ENCODE assay signal across 8 cellular contexts in genomic region chr16:14973785-14974322, GRCh38. TPM values are rescaled to one million over a fixed set of nuclear protein-coding genes. Genes with fewer than 3 reads are reported as not detected.
DNase-seq lines count a peak whose midpoint lies in the region; ATAC-seq and TF ChIP-seq lines count a peak whose summit lies in the region.
"Not testable (repeated sequence)": the region's sequence is repeated elsewhere in the genome, so short reads cannot be mapped to it uniquely, and the experiment has no call there.

No MANE protein-coding gene starts in this region.

- not testable (repeated sequence) for TF ChIP-seq CTCF in AG04449 (IDR thresholded peaks at IDR 0.05; ENCODE audit: insufficient read depth, low read length, missing control alignments); HCT116 (IDR thresholded peaks at IDR 0.05 in 2 of 3, conservative IDR thresholded peaks at IDR 0.05 in 1 of 3; ENCODE audit: borderline replicate concordance in 1 of 3, insufficient read depth in 1 of 3, low read depth in 2 of 3, low read length in 2 of 3); coronary artery (IDR thresholded peaks at IDR 0.05)

- RAD21 ChIA-PET in HCT116 (lab: Charles Lee; ENCODE audit: low non-redundant PET in 1 of 2, low total read pairs in 2 of 2, uncharacterized antibody in 2 of 2, unreplicated experiment in 2 of 2): not testable (repeated sequence)

- WGBS in right cardiac atrium: 70% methylated on average over 14 of the region's 14 CpGs

- ATAC-seq in HCT116; right cardiac atrium; naive B cell (ENCODE audit: low read depth in 2 of 2): not testable (repeated sequence)

- POLR2A ChIA-PET in AG04449 (lab: Yijun Ruan, JAX); HCT116 (lab: Charles Lee): not testable (repeated sequence)

- not testable (repeated sequence) for H3K27me3 ChIP-seq in HCT116 (ENCODE audit: insufficient read depth, low read length); right cardiac atrium (ENCODE audit: control insufficient read depth, insufficient read depth); skeletal muscle tissue (ENCODE audit: control insufficient read depth in 3 of 3, insufficient read depth in 3 of 3, low read length in 3 of 3)

- peaks cover 13% of the 10 kb centered on the region for H3K4me1 Mint-ChIP-seq in activated T-helper 1 cell treated with anti-CD3 and anti-CD28 coated beads, Interleukin-12 subunit alpha, Interleukin-12 subunit beta, Interleukin-2, Interleukin-4 antibody, amounts not matched to agents 30 ng/mL and 10 ng/mL and 1 ng/mL, durations not matched to agents 14 hours and 24 hours and 36 hours (ENCODE audit: low read depth)
- H3K4me1 Mint-ChIP-seq in naive B cell: peaks cover 13 to 27% (median 24%) of the 10 kb centered on the region in 3 donors

- H3K4me3 Mint-ChIP-seq in activated T-helper 1 cell treated with anti-CD3 and anti-CD28 coated beads, Interleukin-12 subunit alpha, Interleukin-12 subunit beta, Interleukin-2, Interleukin-4 antibody, amounts not matched to agents 30 ng/mL and 10 ng/mL and 1 ng/mL, durations not matched to agents 14 hours and 24 hours and 36 hours: peak overlapping the region; percentile 39
- H3K4me3 Mint-ChIP-seq in naive B cell: peak overlapping the region; percentile 38 to 97 (median 75)

- peak overlapping the region; percentile 87 for H3K4me3 ChIP-seq in AG04449 (ENCODE audit: low read depth, low read length)
- peak overlapping the region; percentile 71 to 99 for H3K4me3 ChIP-seq in HCT116 (replicated peaks in 1 of 2; ENCODE audit: low read depth in 1 of 2, low read length in 2 of 2)
- peak overlapping the region; percentile 93 for H3K4me3 ChIP-seq in coronary artery
- H3K4me3 ChIP-seq in right cardiac atrium (ENCODE audit: low read length): peak overlapping the region; percentile 52
- peak overlapping the region; percentile 61 to 93 (median 91) for H3K4me3 ChIP-seq in skeletal muscle tissue (ENCODE audit: low read length in 3 of 3)

- not testable (repeated sequence) for H2AFZ ChIP-seq in HCT116 (ENCODE audit: low read depth, low read length, poor library complexity, severe bottlenecking)

- H3K9ac ChIP-seq in HCT116 (ENCODE audit: low read length) (peak overlapping the region; percentile 93), skeletal muscle tissue (ENCODE audit: low read depth in 1 of 3, low read length in 3 of 3) (peak overlapping the region in 2 of 3 donors; percentile 92 to 93)

- TSS peak; percentile 99 for BruUV-seq in HCT116 (replicated peaks; lab: Mats Ljungman, UMichigan)

- H3K9me3 ChIP-seq in HCT116 (ENCODE audit: control insufficient read depth in 1 of 2, insufficient read depth in 1 of 2, low read depth in 1 of 2, low read length in 2 of 2); right cardiac atrium (ENCODE audit: control insufficient read depth, low read length); skeletal muscle tissue (ENCODE audit: control insufficient read depth in 3 of 3, low read length in 3 of 3): not testable (repeated sequence)

- not testable (repeated sequence) for H3K36me3 ChIP-seq in HCT116 (ENCODE audit: control insufficient read depth in 1 of 2, insufficient read depth in 2 of 2, low read length in 2 of 2); skeletal muscle tissue (ENCODE audit: control insufficient read depth in 3 of 3, insufficient read depth in 3 of 3, low read length in 3 of 3)

- CTCF ChIA-PET in AG04449 (lab: Yijun Ruan, JAX); HCT116 (lab: Charles Lee): not testable (repeated sequence)

- not testable (repeated sequence) for DNase-seq in AG04449 (ENCODE audit: low read depth, low spot score); HCT116 (ENCODE audit: low read depth, low spot score); activated T-helper 1 cell treated with anti-CD3 and anti-CD28 coated beads, Interleukin-12 subunit alpha, Interleukin-12 subunit beta, Interleukin-2, Interleukin-4 antibody, amounts not matched to agents 30 ng/mL and 10 ng/mL and 1 ng/mL, durations not matched to agents 14 hours and 24 hours and 36 hours (ENCODE audit: low spot score); coronary artery (ENCODE audit: low spot score); naive B cell
- DNase-seq in OCI-M1 (lab: John Stamatoyannopoulos, UW) (peak; percentile 66), right cardiac atrium (peak in 1 of 3 donors; percentile 42)

- not testable (repeated sequence) for H3K27ac Mint-ChIP-seq in activated T-helper 1 cell treated with anti-CD3 and anti-CD28 coated beads, Interleukin-12 subunit alpha, Interleukin-12 subunit beta, Interleukin-2, Interleukin-4 antibody, amounts not matched to agents 30 ng/mL and 10 ng/mL and 1 ng/mL, durations not matched to agents 14 hours and 24 hours and 36 hours
- peak overlapping the region in 2 of 6 donors; percentile 44 to 91 for H3K27ac Mint-ChIP-seq in naive B cell

- H3K27me3 Mint-ChIP-seq in activated T-helper 1 cell treated with anti-CD3 and anti-CD28 coated beads, Interleukin-12 subunit alpha, Interleukin-12 subunit beta, Interleukin-2, Interleukin-4 antibody, amounts not matched to agents 30 ng/mL and 10 ng/mL and 1 ng/mL, durations not matched to agents 14 hours and 24 hours and 36 hours (ENCODE audit: insufficient read depth); naive B cell: not testable (repeated sequence)

- H3K27ac ChIP-seq in HCT116 (ENCODE audit: low read depth, low read length): peak overlapping the region; percentile 81
- H3K27ac ChIP-seq in coronary artery: peak overlapping the region in 1 of 2 donors; percentile 96
- not testable (repeated sequence) for H3K27ac ChIP-seq in right cardiac atrium (ENCODE audit: low read length); skeletal muscle tissue (ENCODE audit: low read depth, low read length)

- peaks cover 5 to 20% of the 10 kb centered on the region in 2 experiments; a peak in 3 of 4 replicates for H3K4me1 ChIP-seq in HCT116 (ENCODE audit: control insufficient read depth in 1 of 2, insufficient read depth in 2 of 2, low read length in 2 of 2)
- H3K4me1 ChIP-seq in right cardiac atrium (ENCODE audit: control insufficient read depth, insufficient read depth, low read length); skeletal muscle tissue (ENCODE audit: control insufficient read depth in 3 of 3, insufficient read depth in 3 of 3, low read length in 3 of 3): not testable (repeated sequence)

- TF ChIP-seq POLR2A in HCT116 (IDR thresholded peaks at IDR 0.05; ENCODE audit: borderline replicate concordance, extremely low read depth, insufficient read depth, insufficient read length): not testable (repeated sequence)

- intact Hi-C loops in HCT116 (cut with micrococcal nuclease): loop anchor here (10.0 kb wide), 1 partner anchor 51 kb away; no protein-coding TSS in a partner anchor
- intact Hi-C loops in activated T-helper 1 cell treated with anti-CD3 and anti-CD28 coated beads, Interleukin-12 subunit alpha, Interleukin-12 subunit beta, Interleukin-2, Interleukin-4 antibody, amounts not matched to agents 30 ng/mL and 10 ng/mL and 1 ng/mL, durations not matched to agents 14 hours and 24 hours and 36 hours (cut with micrococcal nuclease): loop anchor here (2.0 kb wide), 1 partner anchor 83 kb away; the partner anchor contains the start of gene NTAN1
- intact Hi-C loops in right cardiac atrium (cut with DNase I): not testable (repeated sequence)

- H3K79me2 ChIP-seq in HCT116 (ENCODE audit: insufficient read depth, low read length): peaks cover 35% of the 10 kb centered on the region

- TF ChIP-seq RAD21 in HCT116 (IDR thresholded peaks at IDR 0.05; ENCODE audit: low read depth): not testable (repeated sequence)

- not testable (repeated sequence) for H3K36me3 Mint-ChIP-seq in activated T-helper 1 cell treated with anti-CD3 and anti-CD28 coated beads, Interleukin-12 subunit alpha, Interleukin-12 subunit beta, Interleukin-2, Interleukin-4 antibody, amounts not matched to agents 30 ng/mL and 10 ng/mL and 1 ng/mL, durations not matched to agents 14 hours and 24 hours and 36 hours (ENCODE audit: low read depth); naive B cell

- H3K9me3 Mint-ChIP-seq in activated T-helper 1 cell treated with anti-CD3 and anti-CD28 coated beads, Interleukin-12 subunit alpha, Interleukin-12 subunit beta, Interleukin-2, Interleukin-4 antibody, amounts not matched to agents 30 ng/mL and 10 ng/mL and 1 ng/mL, durations not matched to agents 14 hours and 24 hours and 36 hours; naive B cell: not testable (repeated sequence)

- peak overlapping the region; percentile 100 for H3K4me2 ChIP-seq in HCT116 (ENCODE audit: low read length)

- not testable (repeated sequence) for H4K20me1 ChIP-seq in HCT116 (ENCODE audit: insufficient read depth)

- not testable (repeated sequence) for H3K9me2 ChIP-seq in HCT116 (ENCODE audit: insufficient read depth)

RNA-seq across cellular contexts. Expression of gene PDXDC1, which starts 1.0 kb away (rescaled TPM):
- 94.3 TPM for total RNA-seq in HCT116 (2021; ENCODE audit: unreplicated experiment)
- 59.8 and 65.3 TPM in 2 replicates for polyA plus RNA-seq in HCT116 (2012)
- total RNA-seq in activated T-helper 1 cell treated with anti-CD3 and anti-CD28 coated beads, Interleukin-12 subunit alpha, Interleukin-12 subunit beta, Interleukin-2, Interleukin-4 antibody, amounts not matched to agents 30 ng/mL and 10 ng/mL and 1 ng/mL, durations not matched to agents 14 hours and 24 hours and 36 hours: 63.6 and 64.3 TPM in 2 replicates
- 100 to 1,000 TPM in 1 of 4 donors, 10 to 100 TPM in 3; 87.1 to 106 (median 88.5) TPM for total RNA-seq in right cardiac atrium
- polyA plus RNA-seq in right cardiac atrium: 31.5 TPM
- 10 to 100 TPM; 24.1 to 38.6 (median 31.4) TPM for polyA plus RNA-seq in naive B cell (ENCODE audit: low read depth in 6 of 6)
- total RNA-seq in skeletal muscle tissue: 36.0 TPM

RNA-seq across cellular contexts. Expression of gene NPIPA1, which starts 36.6 kb away (rescaled TPM):
- total RNA-seq in HCT116 (2021; ENCODE audit: unreplicated experiment) (93.4 TPM), right cardiac atrium (10 to 100 TPM; 40.7 to 76.6 (median 57.9) TPM), skeletal muscle tissue (35.5 TPM)
- polyA plus RNA-seq in HCT116 (2012): 96.0 and 109 TPM in 2 replicates
- 101 and 105 TPM in 2 replicates for total RNA-seq in activated T-helper 1 cell treated with anti-CD3 and anti-CD28 coated beads, Interleukin-12 subunit alpha, Interleukin-12 subunit beta, Interleukin-2, Interleukin-4 antibody, amounts not matched to agents 30 ng/mL and 10 ng/mL and 1 ng/mL, durations not matched to agents 14 hours and 24 hours and 36 hours
- polyA plus RNA-seq in right cardiac atrium (61.6 TPM), naive B cell (ENCODE audit: low read depth in 6 of 6) (1 to 10 TPM in 3 of 6 donors, under 1 TPM in 2, not detected in 1; 0.73 to 3.9 (median 1.3) TPM)
